In genomic region chr20:19758888-19759331, GRCh38 we compare ENCODE assay signal across 9 cellular contexts. TPM values are rescaled to one million over a fixed set of nuclear protein-coding genes. Genes with fewer than 3 reads are reported as not detected.
A peak's percentile ranks its signal among the peaks of the same experiment; 100 is the strongest.
DNase-seq lines count a peak whose midpoint lies in the region; ATAC-seq and TF ChIP-seq lines count a peak whose summit lies in the region.
"Had no signal": no experiment of that assay in that cellular context is flagged by ENCODE, and none has a peak within 500 bp of the region (broad histone marks: within the 10 kb centered on the region; RNA-seq: fewer than 3 reads in every experiment).

No MANE protein-coding gene starts in this region.

- DNase-seq in A673 (ENCODE audit: low spot score), result peak; percentile 93
- peak; percentile 96 for DNase-seq in NCI-H2171 treated with DMSO at 0.1 percent for 48 hours (lab: John Stamatoyannopoulos, UW)
- DNase-seq in lung (ENCODE audit: low spot score), result peak; percentile 71
- peak; percentile 59 for DNase-seq in transverse colon
- DNase-seq in middle frontal gyrus (ENCODE audit: extremely low spot score, low spot score), result no peak
- DNase-seq in activated CD8-positive, alpha-beta memory T cell treated with anti-CD3 and anti-CD28 coated beads, Interleukin-2, amount 50 U/mL, for 4 hours, result no peak
- DNase-seq: DND-41 had no signal

- H3K27me3 ChIP-seq in A673 (replicated peaks; ENCODE audit: insufficient read depth, low read depth, low read length, poor library complexity) (no peaks in the 10 kb centered on the region), endocrine pancreas (ENCODE audit: control insufficient read depth, insufficient read depth, low read length) (no peaks in the 10 kb centered on the region), lung (ENCODE audit: control insufficient read depth, insufficient read depth) (no peaks in the 10 kb centered on the region), transverse colon (no peaks in the 10 kb centered on the region)

- POLR2A ChIA-PET in A673 (lab: Charles Lee; ENCODE audit: low non-redundant PET), result no interaction called here

- CTCF ChIA-PET in A673 (lab: Charles Lee), result no interaction called here

- H3K9me3 ChIP-seq in A673 (ENCODE audit: low read depth, low read length, poor library complexity, severe bottlenecking), result no peaks in the 10 kb centered on the region
- no peaks in the 10 kb centered on the region for H3K9me3 ChIP-seq in endocrine pancreas (ENCODE audit: control insufficient read depth, low read length)
- peaks cover 0 to 3% of the 10 kb centered on the region in 2 donors for H3K9me3 ChIP-seq in lung (ENCODE audit: control insufficient read depth in 2 of 2, insufficient read depth in 1 of 2, low read length in 1 of 2)
- H3K9me3 ChIP-seq in transverse colon, result no peaks in the 10 kb centered on the region

- H3K4me3 ChIP-seq in A673 (ENCODE audit: low read depth, low read length, poor library complexity, severe bottlenecking), result peak overlapping the region; percentile 75
- peak overlapping the region; percentile 55 for H3K4me3 ChIP-seq in endocrine pancreas (ENCODE audit: control insufficient read depth, insufficient read depth, low read length)
- H3K4me3 ChIP-seq in lung, result peak overlapping the region; percentile 76
- peak overlapping the region; percentile 56 to 74 (median 66) for H3K4me3 ChIP-seq in transverse colon

- peak overlapping the region; percentile 73 for H3K9ac ChIP-seq in endocrine pancreas (ENCODE audit: control insufficient read depth, insufficient read depth, low read length)

- TF ChIP-seq CTCF in A673 (conservative IDR thresholded peaks at IDR 0.05; ENCODE audit: low read depth, low read length) (no peak), lung (IDR thresholded peaks at IDR 0.05; ENCODE audit: control extremely low read depth, extremely low read depth) (no peak), transverse colon (IDR thresholded peaks at IDR 0.05) (no peak)

- BruUV-seq in A673 (replicated peaks; lab: Mats Ljungman, UMichigan), result no TSS peak

- in situ Hi-C loops in transverse colon (cut with MboI; ENCODE audit: low pct_ligation_motif_present in 1 of 4, low pct_unique_long_range_greater_than_20kb in 1 of 4, low sequenced_read_pairs in 3 of 4), result no loop called here

- 1 to 3% methylated on average over 28 of the region's 28 CpGs for WGBS in lung, 2 donors
- 6% methylated on average over 11 of the region's 28 CpGs; no CpG with 5 or more reads in 1 of the 2 donors for WGBS in transverse colon (ENCODE audit: low coverage in 1 of 2), 2 donors

- intact Hi-C loops in A673 (cut with micrococcal nuclease; ENCODE audit: unreplicated experiment) (no loop called here), transverse colon (cut with DNase I; ENCODE audit: low total_unique reads) (no loop called here)

- TF ChIP-seq EP300 in transverse colon (IDR thresholded peaks at IDR 0.05; ENCODE audit: low read depth), result no peak

- H3K4me1 ChIP-seq in A673 (ENCODE audit: insufficient read depth, low read length, poor library complexity, severe bottlenecking) (peaks cover 47% of the 10 kb centered on the region), endocrine pancreas (ENCODE audit: control insufficient read depth, insufficient read depth, low read length) (peaks cover 4% of the 10 kb centered on the region), lung (ENCODE audit: control insufficient read depth in 2 of 2, insufficient read depth in 2 of 2, low read length in 2 of 2) (peaks cover 5 to 13% of the 10 kb centered on the region in 2 donors), transverse colon (peaks cover 13 to 33% (median 24%) of the 10 kb centered on the region in 4 donors)

- no peak for TF ChIP-seq POLR2A in transverse colon (IDR thresholded peaks at IDR 0.05)

- ATAC-seq in lung (ENCODE audit: insufficient read depth, low FRiP score) (peak; percentile 29), GM21576 (IDR thresholded peaks at IDR 0.05; ENCODE audit: unreplicated experiment) (no peak)

- H3K36me3 ChIP-seq in A673 (ENCODE audit: insufficient read depth, low read length, poor library complexity, severe bottlenecking) (no peaks in the 10 kb centered on the region), endocrine pancreas (ENCODE audit: control insufficient read depth, insufficient read depth, low read length) (no peaks in the 10 kb centered on the region), lung (ENCODE audit: control insufficient read depth in 2 of 2, insufficient read depth in 2 of 2, low read length in 2 of 2) (no peaks in the 10 kb centered on the region), transverse colon (no peaks in the 10 kb centered on the region)

- H3K27ac ChIP-seq in A673 (ENCODE audit: low read depth, low read length, poor library complexity, severe bottlenecking) (peak overlapping the region; percentile 89), lung (ENCODE audit: low read depth in 1 of 2, low read length in 1 of 2) (peak overlapping the region; percentile 98), transverse colon (peak overlapping the region; percentile 94 to 98 (median 96))

RNA-seq across cellular contexts. Expression of gene RIN2, which starts 0.9 kb away (rescaled TPM):
- total RNA-seq in A673 (2021), result 14.6 and 18.5 TPM in 2 replicates
- total RNA-seq in lung, result 10 to 100 TPM; 85.0 to 93.3 TPM
- 10 to 100 TPM; 13.7 to 44.3 TPM for polyA plus RNA-seq in lung
- total RNA-seq in transverse colon, result 100 to 1,000 TPM in 2 of 4 donors, 10 to 100 TPM in 2; 53.2 to 157 (median 104) TPM

Comparison
In these comparisons a context has a peak if more than half of its experiments do, and no peak if none do; other contexts are left out.
1. DNase-seq: peak in A673 (single experiment), NCI-H2171 treated with DMSO at 0.1 percent for 48 hours (single experiment), lung (single experiment) and transverse colon (single experiment); none in middle frontal gyrus (single experiment) and activated CD8-positive, alpha-beta memory T cell treated with anti-CD3 and anti-CD28 coated beads, Interleukin-2, amount 50 U/mL, for 4 hours (single experiment).
2. Peak in every context shown above with its lines, with median percentiles within 50 percentile points of each other: H3K27ac ChIP-seq and H3K4me3 ChIP-seq.